Comparison of ENCODE assay signal across 1 cellular context in genomic region chr2:222656544-222657446, GRCh38.
TF ChIP-seq lines count a peak whose summit lies in the region.

No MANE protein-coding gene starts in this region.

TF ChIP-seq in WTC11, 78 proteins besides CTCF, POLR2A, EP300 and RAD21 (continued from another document):
- TF ChIP-seq ARID4B (CRISPR knock-in tag; IDR thresholded peaks at IDR 0.05; ENCODE audit: borderline replicate concordance) = no peak
- TF ChIP-seq ZNF138 (CRISPR knock-in tag; conservative IDR thresholded peaks at IDR 0.05) = no peak
- no peak for TF ChIP-seq SOX15 (CRISPR knock-in tag; IDR thresholded peaks at IDR 0.05)
- no peak for TF ChIP-seq HMGXB4 (CRISPR knock-in tag; IDR thresholded peaks at IDR 0.05)
